ENCODE assay signal across 1 cellular context in genomic region chr10:69320521-69320920, GRCh38.
TF ChIP-seq lines count a peak whose summit lies in the region.

No MANE protein-coding gene starts in this region.

TF ChIP-seq in SK-N-SH treated with all-trans-retinoic acid at 6 μM for 48 hours, 23 proteins besides CTCF, POLR2A, EP300 and RAD21 (continued from another document):
- no peak for TF ChIP-seq ZNF70 (CRISPR knock-in tag; IDR thresholded peaks at IDR 0.05)
